1 cellular context compared by ENCODE assay signal in genomic region chr2:144515694-144516416, GRCh38.
TF ChIP-seq lines count a peak whose summit lies in the region.

No MANE protein-coding gene starts in this region.

TF ChIP-seq in liver, 16 proteins besides CTCF, POLR2A, EP300 and RAD21 (continued from another document):
- TF ChIP-seq REST (IDR thresholded peaks at IDR 0.05) (no peak), ATF3 (IDR thresholded peaks at IDR 0.05) (no peak)
TF ChIP-seq in liver: peak in this region for 0.
